In genomic region chrY:13805057-13805735, GRCh38 we compare ENCODE assay signal across 1 cellular context.
TF ChIP-seq lines count a peak whose summit lies in the region.

No MANE protein-coding gene starts in this region.

TF ChIP-seq in H1, 55 proteins besides CTCF, POLR2A, EP300 and RAD21:
- TF ChIP-seq CBX5 (IDR thresholded peaks at IDR 0.05; ENCODE audit: low read depth, low read length) (no peak), NANOG (IDR thresholded peaks at IDR 0.05; ENCODE audit: insufficient read depth, low read depth, low read length, poor library complexity, severe bottlenecking) (no peak), GABPA (IDR thresholded peaks at IDR 0.05; ENCODE audit: borderline replicate concordance, insufficient read depth, low read length) (no peak), HDAC2 (IDR thresholded peaks at IDR 0.05; ENCODE audit: borderline replicate concordance in 1 of 2, low read depth in 2 of 2, low read length in 2 of 2) (no peak), RXRA (IDR thresholded peaks at IDR 0.05; ENCODE audit: insufficient read depth, low read depth, low read length) (no peak), NRF1 (IDR thresholded peaks at IDR 0.05; ENCODE audit: low read depth, low read length) (no peak), CBX8 (IDR thresholded peaks at IDR 0.05; ENCODE audit: borderline replicate concordance, low read depth, low read length) (no peak), SIX5 (IDR thresholded peaks at IDR 0.05; ENCODE audit: low read depth, low read length) (no peak), CHD1 (IDR thresholded peaks at IDR 0.05; ENCODE audit: low read depth, low read length) (no peak), SIN3A (conservative IDR thresholded peaks at IDR 0.05 in 1 of 2, IDR thresholded peaks at IDR 0.05 in 1 of 2; ENCODE audit: low read depth in 1 of 2, low read length in 2 of 2) (no peak), KDM5A (IDR thresholded peaks at IDR 0.05; ENCODE audit: low read length) (no peak)
TF ChIP-seq in H1: peak in this region for 0.
